Comparison of ENCODE assay signal across 17 cellular contexts in the genomic region with DNA sequence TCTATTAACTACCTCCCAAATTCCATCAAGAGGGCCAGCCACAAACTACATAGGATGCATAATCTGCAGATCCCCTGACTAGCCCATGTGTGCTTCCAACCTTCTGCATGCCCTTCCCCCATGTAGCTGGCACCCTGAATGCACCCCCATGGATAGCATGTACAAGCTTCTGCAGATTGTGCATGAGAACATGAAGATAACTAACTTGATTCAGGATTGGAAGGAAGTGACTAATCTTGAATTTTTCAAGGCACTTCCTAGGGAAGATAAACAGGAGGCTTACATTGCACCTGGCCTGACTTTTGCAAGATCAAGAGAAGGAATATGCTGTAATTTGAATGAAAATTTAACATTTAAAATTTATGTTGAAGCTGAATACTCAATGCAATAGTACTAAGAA.
DNase-seq lines count a peak whose midpoint lies in the region; ATAC-seq and TF ChIP-seq lines count a peak whose summit lies in the region.
"Had no signal": no experiment of that assay in that cellular context is flagged by ENCODE, and none has a peak within 500 bp of the region (broad histone marks: within the 10 kb centered on the region; RNA-seq: fewer than 3 reads in every experiment).

No MANE protein-coding gene starts in this region.

- H3K27me3 ChIP-seq in SK-N-SH (ENCODE audit: insufficient read depth) (no peaks in the 10 kb centered on the region), mesendoderm (ENCODE audit: insufficient read depth, low read length, poor library complexity) (no peaks in the 10 kb centered on the region), tibial nerve (no peaks in the 10 kb centered on the region)

- CTCF ChIA-PET in SK-N-SH (lab: Yijun Ruan, JAX) = interaction anchor here (0.7 to 3.0 kb wide), 5 partner anchors 12 to 209 kb away, joined by 3 to 7 read pairs (median 4); no protein-coding TSS in a partner anchor
- CTCF ChIA-PET in RWPE1 (lab: Yijun Ruan, JAX) = no interaction called here

- no peaks in the 10 kb centered on the region for H4K20me1 ChIP-seq in SK-N-SH (ENCODE audit: insufficient read depth)

- H3K4me3 ChIP-seq in SK-N-SH (ENCODE audit: low read depth in 2 of 2, low read length in 1 of 2) (no peak overlapping the region), epithelial cell of esophagus (ENCODE audit: low read length) (no peak overlapping the region), mesendoderm (ENCODE audit: low read length) (no peak overlapping the region), tibial nerve (no peak overlapping the region)

- no peak for ATAC-seq in SK-N-SH treated with all-trans-retinoic acid at 6 μM for 48 hours
- ATAC-seq: HCT116, Right ventricle myocardium inferior had no signal

- DNase-seq in SK-N-SH = no peak
- DNase-seq in RWPE1 (ENCODE audit: low spot score) = peak; percentile 14
- peak; percentile 42 for DNase-seq in epithelial cell of esophagus (ENCODE audit: low read depth)
- DNase-seq in GM10266 (ENCODE audit: extremely low spot score) = no peak
- DNase-seq in NCI-H748 (lab: John Stamatoyannopoulos, UW; ENCODE audit: unreplicated experiment) = no peak
- no peak for DNase-seq in mesendoderm
- no peak for DNase-seq in tibial nerve (ENCODE audit: low spot score in 2 of 2)
- DNase-seq: CD4-positive, alpha-beta T cell; NCI-H1436; NCI-H2029; NCI-H2171; NCI-H446 treated with DMSO at 0.1 percent for 48 hours; NCI-H748 treated with DMSO at 0.1 percent for 48 hours had no signal

- H3K9me3 ChIP-seq in SK-N-SH (peaks cover 5% of the 10 kb centered on the region; the same call in 1 of the 2 replicates), tibial nerve (peaks cover 0 to 11% (median 0%) of the 10 kb centered on the region in 4 donors)

- H3K79me2 ChIP-seq in SK-N-SH (ENCODE audit: insufficient read depth) (no peaks in the 10 kb centered on the region), mesendoderm (ENCODE audit: control insufficient read depth, insufficient read depth, low read length) (no peaks in the 10 kb centered on the region)

- H2BK120ac ChIP-seq in mesendoderm (ENCODE audit: low read depth, low read length) = no peak overlapping the region

- no peak overlapping the region for H3K4ac ChIP-seq in mesendoderm (ENCODE audit: low read depth, low read length)

- TF ChIP-seq EP300 in SK-N-SH (IDR thresholded peaks at IDR 0.05; ENCODE audit: borderline replicate concordance in 1 of 2, low read depth in 1 of 2, low read length in 1 of 2) (no peak), tibial nerve (IDR thresholded peaks at IDR 0.05) (no peak)

- no peak for TF ChIP-seq POLR2A in tibial nerve (IDR thresholded peaks at IDR 0.05)

- H3K23ac ChIP-seq in mesendoderm (ENCODE audit: low read length) = no peak overlapping the region

- no peak overlapping the region for H4K8ac ChIP-seq in mesendoderm (ENCODE audit: low read depth, low read length)

- TF ChIP-seq CTCF in SK-N-SH (IDR thresholded peaks at IDR 0.05) = no peak
- no peak for TF ChIP-seq CTCF in RWPE1 (conservative IDR thresholded peaks at IDR 0.05; ENCODE audit: low read depth)
- no peak for TF ChIP-seq CTCF in epithelial cell of esophagus (IDR thresholded peaks at IDR 0.05; ENCODE audit: insufficient read depth, low read depth, low read length, missing control alignments)
- no peak for TF ChIP-seq CTCF in GM10266 (IDR thresholded peaks at IDR 0.05; ENCODE audit: control insufficient read depth, insufficient read depth, low read depth, missing control alignments)
- no peak for TF ChIP-seq CTCF in tibial nerve (IDR thresholded peaks at IDR 0.05)

- POLR2A ChIA-PET in SK-N-SH (lab: Yijun Ruan, JAX) (no interaction called here), RWPE1 (lab: Yijun Ruan, JAX; ENCODE audit: low non-redundant PET) (no interaction called here)

- H3K9me2 ChIP-seq in SK-N-SH = no peaks in the 10 kb centered on the region; the same call in 1 of the 2 replicates

- no peak overlapping the region for H2BK15ac ChIP-seq in mesendoderm (replicated peaks; ENCODE audit: low read depth)

- no peak overlapping the region for H3K56ac ChIP-seq in mesendoderm (ENCODE audit: low read length)

- H3K27ac ChIP-seq in SK-N-SH (ENCODE audit: low read depth in 2 of 2, low read length in 1 of 2) = no peak overlapping the region
- H3K27ac ChIP-seq in RWPE1 = no peak overlapping the region; the same call in 1 of the 2 replicates
- no peak overlapping the region for H3K27ac ChIP-seq in mesendoderm (ENCODE audit: low read depth, low read length)
- H3K27ac ChIP-seq in tibial nerve = no peak overlapping the region
- H3K27ac ChIP-seq: 22Rv1 had no signal

- no peak overlapping the region for H2AK5ac ChIP-seq in mesendoderm (ENCODE audit: low read length)

- H4K5ac ChIP-seq in mesendoderm (ENCODE audit: low read length) = no peak overlapping the region

- no peak overlapping the region for H3K18ac ChIP-seq in mesendoderm (ENCODE audit: low read length)

- peaks cover 2 to 5% of the 10 kb centered on the region in 2 experiments; a peak in 2 of 4 replicates for H3K4me1 ChIP-seq in SK-N-SH (ENCODE audit: control insufficient read depth in 1 of 2, insufficient read depth in 2 of 2, low read depth in 1 of 2, low read length in 1 of 2)
- H3K4me1 ChIP-seq in mesendoderm (ENCODE audit: control insufficient read depth, low read depth, low read length) = no peaks in the 10 kb centered on the region
- H3K4me1 ChIP-seq in tibial nerve = peaks cover 0 to 11% (median 4%) of the 10 kb centered on the region in 4 donors

- H3K9ac ChIP-seq in SK-N-SH (no peak overlapping the region), mesendoderm (ENCODE audit: low read length) (no peak overlapping the region)

- no peak overlapping the region for H3K4me2 ChIP-seq in SK-N-SH
- no peak overlapping the region for H3K4me2 ChIP-seq in mesendoderm (ENCODE audit: low read length)

- H3F3A ChIP-seq in SK-N-SH (replicated peaks; ENCODE audit: insufficient read depth) = no peaks in the 10 kb centered on the region

- no peak overlapping the region for H2AFZ ChIP-seq in SK-N-SH (ENCODE audit: low read depth)

- H3K36me3 ChIP-seq in SK-N-SH (replicated peaks in 1 of 2; ENCODE audit: control insufficient read depth in 1 of 2, insufficient read depth in 2 of 2, low read length in 1 of 2) (peaks cover 0 to 5% of the 10 kb centered on the region in 2 experiments), mesendoderm (ENCODE audit: control insufficient read depth, insufficient read depth, low read length) (no peaks in the 10 kb centered on the region), tibial nerve (no peaks in the 10 kb centered on the region)

- H2BK5ac ChIP-seq in mesendoderm (ENCODE audit: low read length) = no peak overlapping the region

- TF ChIP-seq RAD21 in SK-N-SH (IDR thresholded peaks at IDR 0.05; ENCODE audit: low read length) = no peak

- no peaks in the 10 kb centered on the region for H3K79me1 ChIP-seq in mesendoderm (ENCODE audit: low read length)

TF ChIP-seq in SK-N-SH, 30 proteins besides CTCF, POLR2A, EP300 and RAD21:
- TF ChIP-seq TCF12 (IDR thresholded peaks at IDR 0.05) = peak; percentile 28; the same call in 1 of the 2 replicates
- TF ChIP-seq, protein P1, sequence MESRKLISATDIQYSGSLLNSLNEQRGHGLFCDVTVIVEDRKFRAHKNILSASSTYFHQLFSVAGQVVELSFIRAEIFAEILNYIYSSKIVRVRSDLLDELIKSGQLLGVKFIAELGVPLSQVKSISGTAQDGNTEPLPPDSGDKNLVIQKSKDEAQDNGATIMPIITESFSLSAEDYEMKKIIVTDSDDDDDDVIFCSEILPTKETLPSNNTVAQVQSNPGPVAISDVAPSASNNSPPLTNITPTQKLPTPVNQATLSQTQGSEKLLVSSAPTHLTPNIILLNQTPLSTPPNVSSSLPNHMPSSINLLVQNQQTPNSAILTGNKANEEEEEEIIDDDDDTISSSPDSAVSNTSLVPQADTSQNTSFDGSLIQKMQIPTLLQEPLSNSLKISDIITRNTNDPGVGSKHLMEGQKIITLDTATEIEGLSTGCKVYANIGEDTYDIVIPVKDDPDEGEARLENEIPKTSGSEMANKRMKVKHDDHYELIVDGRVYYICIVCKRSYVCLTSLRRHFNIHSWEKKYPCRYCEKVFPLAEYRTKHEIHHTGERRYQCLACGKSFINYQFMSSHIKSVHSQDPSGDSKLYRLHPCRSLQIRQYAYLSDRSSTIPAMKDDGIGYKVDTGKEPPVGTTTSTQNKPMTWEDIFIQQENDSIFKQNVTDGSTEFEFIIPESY (IDR thresholded peaks at IDR 0.05; ENCODE audit: borderline replicate concordance, low read depth) = no peak

TF ChIP-seq in SK-N-SH treated with all-trans-retinoic acid at 6 μM for 48 hours, 23 proteins besides CTCF, POLR2A, EP300 and RAD21 (continues in another document):
- TF ChIP-seq ZFP30 (CRISPR knock-in tag; IDR thresholded peaks at IDR 0.05) (no peak), ZFP3 (CRISPR knock-in tag; IDR thresholded peaks at IDR 0.05) (no peak), TOX (CRISPR knock-in tag; IDR thresholded peaks at IDR 0.05; ENCODE audit: borderline replicate concordance) (no peak), BACH2 (CRISPR knock-in tag; IDR thresholded peaks at IDR 0.05; ENCODE audit: borderline replicate concordance) (no peak)
- TF ChIP-seq, protein P2, sequence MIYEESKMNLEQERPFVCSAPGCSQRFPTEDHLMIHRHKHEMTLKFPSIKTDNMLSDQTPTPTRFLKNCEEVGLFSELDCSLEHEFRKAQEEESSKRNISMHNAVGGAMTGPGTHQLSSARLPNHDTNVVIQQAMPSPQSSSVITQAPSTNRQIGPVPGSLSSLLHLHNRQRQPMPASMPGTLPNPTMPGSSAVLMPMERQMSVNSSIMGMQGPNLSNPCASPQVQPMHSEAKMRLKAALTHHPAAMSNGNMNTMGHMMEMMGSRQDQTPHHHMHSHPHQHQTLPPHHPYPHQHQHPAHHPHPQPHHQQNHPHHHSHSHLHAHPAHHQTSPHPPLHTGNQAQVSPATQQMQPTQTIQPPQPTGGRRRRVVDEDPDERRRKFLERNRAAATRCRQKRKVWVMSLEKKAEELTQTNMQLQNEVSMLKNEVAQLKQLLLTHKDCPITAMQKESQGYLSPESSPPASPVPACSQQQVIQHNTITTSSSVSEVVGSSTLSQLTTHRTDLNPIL (CRISPR knock-in tag; IDR thresholded peaks at IDR 0.05; ENCODE audit: low read depth) = no peak
- TF ChIP-seq, protein P3, sequence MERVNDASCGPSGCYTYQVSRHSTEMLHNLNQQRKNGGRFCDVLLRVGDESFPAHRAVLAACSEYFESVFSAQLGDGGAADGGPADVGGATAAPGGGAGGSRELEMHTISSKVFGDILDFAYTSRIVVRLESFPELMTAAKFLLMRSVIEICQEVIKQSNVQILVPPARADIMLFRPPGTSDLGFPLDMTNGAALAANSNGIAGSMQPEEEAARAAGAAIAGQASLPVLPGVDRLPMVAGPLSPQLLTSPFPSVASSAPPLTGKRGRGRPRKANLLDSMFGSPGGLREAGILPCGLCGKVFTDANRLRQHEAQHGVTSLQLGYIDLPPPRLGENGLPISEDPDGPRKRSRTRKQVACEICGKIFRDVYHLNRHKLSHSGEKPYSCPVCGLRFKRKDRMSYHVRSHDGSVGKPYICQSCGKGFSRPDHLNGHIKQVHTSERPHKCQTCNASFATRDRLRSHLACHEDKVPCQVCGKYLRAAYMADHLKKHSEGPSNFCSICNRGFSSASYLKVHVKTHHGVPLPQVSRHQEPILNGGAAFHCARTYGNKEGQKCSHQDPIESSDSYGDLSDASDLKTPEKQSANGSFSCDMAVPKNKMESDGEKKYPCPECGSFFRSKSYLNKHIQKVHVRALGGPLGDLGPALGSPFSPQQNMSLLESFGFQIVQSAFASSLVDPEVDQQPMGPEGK (CRISPR knock-in tag; IDR thresholded peaks at IDR 0.05; ENCODE audit: borderline replicate concordance) = no peak

Comparison
In these comparisons a context has a peak if more than half of its experiments do, and no peak if none do; other contexts are left out.
1. DNase-seq: peak in RWPE1 (single experiment) and epithelial cell of esophagus (single experiment); none in SK-N-SH (single experiment), GM10266 (single experiment), NCI-H748 (single experiment), mesendoderm (single experiment) and tibial nerve (0 of 2).